ENCODE assay signal across 19 cellular contexts in the genomic region with DNA sequence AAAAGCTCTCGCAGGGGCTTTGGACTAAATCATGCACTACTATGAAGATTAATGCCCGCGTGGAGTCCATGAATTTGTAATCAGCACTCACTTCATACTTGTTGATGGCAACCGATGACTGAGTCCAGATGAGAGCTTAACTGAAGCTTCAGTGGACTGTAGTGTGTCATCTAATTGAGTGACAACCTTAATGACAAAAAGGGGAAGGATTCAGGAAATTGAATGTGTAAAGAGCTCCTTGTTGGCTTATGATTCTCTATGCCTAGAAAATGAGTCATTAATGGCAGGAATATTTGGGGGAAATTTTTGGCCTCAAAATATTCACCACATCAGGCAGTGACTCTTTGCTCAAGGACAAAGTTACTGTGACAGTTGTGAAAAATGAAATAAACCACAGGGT. TPM values are rescaled to one million over a fixed set of nuclear protein-coding genes. Genes with fewer than 3 reads are reported as not detected.
DNase-seq lines count a peak whose midpoint lies in the region; ATAC-seq and TF ChIP-seq lines count a peak whose summit lies in the region.
"Had no signal": no experiment of that assay in that cellular context is flagged by ENCODE, and none has a peak within 500 bp of the region (broad histone marks: within the 10 kb centered on the region; RNA-seq: fewer than 3 reads in every experiment).

No MANE protein-coding gene starts in this region.

- POLR2A ChIA-PET in naive thymus-derived CD4-positive, alpha-beta T cell (lab: Charles Lee): interaction anchor here (0.6 kb wide), 1 partner anchor 136 kb away, joined by 6 read pairs; no protein-coding TSS in a partner anchor

- CTCF ChIA-PET in naive thymus-derived CD4-positive, alpha-beta T cell (lab: Charles Lee): interaction anchor here (0.8 to 1.2 kb wide), 3 partner anchors 9 to 259 kb away, joined by 3 to 6 read pairs (median 6); no protein-coding TSS in a partner anchor

- no peak overlapping the region for H3K27ac Mint-ChIP-seq in naive thymus-derived CD4-positive, alpha-beta T cell
- H3K27ac Mint-ChIP-seq: CD4-positive, alpha-beta T cell; naive B cell; stimulated activated effector memory CD8-positive, alpha-beta T cell treated with anti-CD3 and anti-CD28 coated beads, Interleukin-12 subunit alpha, Interleukin-12 subunit beta, amount 100 ng/mL, for 72 hours; T-cell had no signal

- H3K27ac ChIP-seq in naive thymus-derived CD4-positive, alpha-beta T cell (ENCODE audit: low read depth, low read length): no peak overlapping the region
- H3K27ac ChIP-seq in esophagus muscularis mucosa (replicated peaks in 1 of 4): no peak overlapping the region
- H3K27ac ChIP-seq: hepatocyte, left lung had no signal

- H3K4me1 ChIP-seq in naive thymus-derived CD4-positive, alpha-beta T cell (ENCODE audit: control insufficient read depth in 2 of 2, insufficient read depth in 2 of 2, low read length in 2 of 2): no peaks in the 10 kb centered on the region
- H3K4me1 ChIP-seq in esophagus muscularis mucosa: peaks cover 0 to 6% (median 3%) of the 10 kb centered on the region in 4 donors

- peaks cover 0 to 2% (median 0%) of the 10 kb centered on the region in 11 donors for H3K9me3 Mint-ChIP-seq in naive thymus-derived CD4-positive, alpha-beta T cell
- H3K9me3 Mint-ChIP-seq: CD4-positive, alpha-beta T cell; stimulated activated effector memory CD8-positive, alpha-beta T cell treated with anti-CD3 and anti-CD28 coated beads, Interleukin-12 subunit alpha, Interleukin-12 subunit beta, amount 100 ng/mL, for 72 hours; T-cell had no signal

- ATAC-seq in GM18907 (IDR thresholded peaks at IDR 0.05; ENCODE audit: unreplicated experiment) (peak; percentile 41), GM21723 (IDR thresholded peaks at IDR 0.05; ENCODE audit: unreplicated experiment) (peak; percentile 49), HG03432 (IDR thresholded peaks at IDR 0.05; ENCODE audit: unreplicated experiment) (peak; percentile 36)
- peak; percentile 24 for ATAC-seq in naive thymus-derived CD4-positive, alpha-beta T cell
- ATAC-seq: left lung; stimulated activated effector memory CD8-positive, alpha-beta T cell treated with anti-CD3 and anti-CD28 coated beads, Interleukin-12 subunit alpha, Interleukin-12 subunit beta, amount 100 ng/mL, for 72 hours; T-cell had no signal

- no peaks in the 10 kb centered on the region for H3K9me3 ChIP-seq in naive thymus-derived CD4-positive, alpha-beta T cell (ENCODE audit: control insufficient read depth in 2 of 3, low read length in 3 of 3)
- no peaks in the 10 kb centered on the region for H3K9me3 ChIP-seq in esophagus muscularis mucosa
- H3K9me3 ChIP-seq: left lung, MG63 had no signal

- no peaks in the 10 kb centered on the region for H3K36me3 Mint-ChIP-seq in naive thymus-derived CD4-positive, alpha-beta T cell
- H3K36me3 Mint-ChIP-seq: stimulated activated effector memory CD8-positive, alpha-beta T cell treated with anti-CD3 and anti-CD28 coated beads, Interleukin-12 subunit alpha, Interleukin-12 subunit beta, amount 100 ng/mL, for 72 hours; T-cell had no signal

- H3K4me3 ChIP-seq in naive thymus-derived CD4-positive, alpha-beta T cell (ENCODE audit: low read length): no peak overlapping the region
- no peak overlapping the region for H3K4me3 ChIP-seq in esophagus muscularis mucosa
- H3K4me3 ChIP-seq: hepatocyte, left lung, MG63 had no signal

- intact Hi-C loops in naive thymus-derived CD4-positive, alpha-beta T cell (cut with micrococcal nuclease): no loop called here
- intact Hi-C loops in esophagus muscularis mucosa (cut with DNase I): no loop called here

- 63% methylated on average over 4 of the region's 4 CpGs for WGBS in esophagus muscularis mucosa

- no peak for TF ChIP-seq CTCF in esophagus muscularis mucosa (IDR thresholded peaks at IDR 0.05)

- H3K4me1 Mint-ChIP-seq in naive thymus-derived CD4-positive, alpha-beta T cell: peaks cover 0 to 7% (median 0%) of the 10 kb centered on the region in 7 donors
- H3K4me1 Mint-ChIP-seq: stimulated activated effector memory CD8-positive, alpha-beta T cell treated with anti-CD3 and anti-CD28 coated beads, Interleukin-12 subunit alpha, Interleukin-12 subunit beta, amount 100 ng/mL, for 72 hours had no signal

- H3K27me3 Mint-ChIP-seq in naive thymus-derived CD4-positive, alpha-beta T cell: peaks cover 0 to 9% (median 0%) of the 10 kb centered on the region in 5 donors
- H3K27me3 Mint-ChIP-seq: CD4-positive, alpha-beta T cell had no signal

- H3K36me3 ChIP-seq in naive thymus-derived CD4-positive, alpha-beta T cell (ENCODE audit: control insufficient read depth in 2 of 3, insufficient read depth in 3 of 3, low read length in 3 of 3): no peaks in the 10 kb centered on the region
- H3K36me3 ChIP-seq in esophagus muscularis mucosa: no peaks in the 10 kb centered on the region
- H3K36me3 ChIP-seq: left lung, MG63 had no signal

- H3K27me3 ChIP-seq in naive thymus-derived CD4-positive, alpha-beta T cell (ENCODE audit: control insufficient read depth in 2 of 2, insufficient read depth in 2 of 2, low read length in 2 of 2): no peaks in the 10 kb centered on the region
- peaks cover 0 to 22% (median 0%) of the 10 kb centered on the region in 4 donors for H3K27me3 ChIP-seq in esophagus muscularis mucosa
- H3K27me3 ChIP-seq: hepatocyte, MG63 had no signal

- no peak for DNase-seq in naive thymus-derived CD4-positive, alpha-beta T cell
- DNase-seq in DMS153 treated with DMSO at 0.1 percent for 48 hours (lab: John Stamatoyannopoulos, UW; ENCODE audit: unreplicated experiment) (no peak), T-helper 2 cell (no peak), esophagus muscularis mucosa (ENCODE audit: extremely low spot score) (no peak)
- DNase-seq: activated CD4-positive, alpha-beta T cell treated with anti-CD3 and anti-CD28 coated beads for 1 hour; activated T-cell treated with anti-CD3 and anti-CD28 coated beads, Interleukin-2, amount 50 U/mL, for 1 hour; CD4-positive, alpha-beta T cell; erythroblast; HCEC 1CT; left lung; MG63; naive B cell; NCI-H2171 treated with DMSO at 0.1 percent for 48 hours; T-cell had no signal

- H3K4me3 Mint-ChIP-seq in naive thymus-derived CD4-positive, alpha-beta T cell: no peak overlapping the region
- H3K4me3 Mint-ChIP-seq: CD4-positive, alpha-beta T cell; naive B cell; stimulated activated effector memory CD8-positive, alpha-beta T cell treated with anti-CD3 and anti-CD28 coated beads, Interleukin-12 subunit alpha, Interleukin-12 subunit beta, amount 100 ng/mL, for 72 hours; T-cell had no signal

- no peak for TF ChIP-seq EP300 in esophagus muscularis mucosa (IDR thresholded peaks at IDR 0.05)

- TF ChIP-seq POLR2A in esophagus muscularis mucosa (IDR thresholded peaks at IDR 0.05; ENCODE audit: low read depth): no peak

RNA-seq across cellular contexts. Expression of a gene that starts 55.2 kb away (rescaled TPM):
- 1 to 10 TPM in 1 of 5 experiments, under 1 TPM in 2, not detected in 2; 0.19 to 3.4 (median 0.65) TPM for total RNA-seq in naive thymus-derived CD4-positive, alpha-beta T cell
- polyA plus RNA-seq in naive thymus-derived CD4-positive, alpha-beta T cell: not detected
- total RNA-seq in esophagus muscularis mucosa: 1 to 10 TPM; 7.6 to 9.6 (median 8.8) TPM
- total RNA-seq: CD4-positive, alpha-beta T cell had no signal
